In the genomic region with DNA sequence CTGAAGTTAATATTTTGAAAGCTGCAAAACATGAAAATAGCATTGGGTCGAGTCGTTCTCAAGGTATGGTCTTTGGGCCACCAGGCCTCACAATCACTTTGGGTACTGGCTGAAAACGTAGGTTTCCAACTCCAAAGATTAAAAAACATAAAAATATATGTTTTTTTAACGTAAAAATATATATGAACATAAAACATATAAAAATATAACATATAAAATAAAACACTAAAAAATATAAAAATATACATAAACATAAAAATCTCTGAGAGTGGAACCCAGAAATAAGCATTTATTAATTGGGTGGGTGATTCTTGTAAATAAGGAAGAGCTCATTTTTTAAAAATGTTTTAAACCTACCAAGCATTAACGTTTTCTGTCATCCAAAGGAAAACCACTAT, we compare ENCODE assay signal across 8 cellular contexts. TPM values are rescaled to one million over a fixed set of nuclear protein-coding genes. Genes with fewer than 3 reads are reported as not detected.
DNase-seq lines count a peak whose midpoint lies in the region; ATAC-seq and TF ChIP-seq lines count a peak whose summit lies in the region.

No MANE protein-coding gene starts in this region.

- TF ChIP-seq CTCF in fibroblast of mammary gland (conservative IDR thresholded peaks at IDR 0.05; ENCODE audit: control insufficient read depth, insufficient read depth, low read depth, low read length) (no peak), sigmoid colon (IDR thresholded peaks at IDR 0.05) (no peak)

- no peak for ATAC-seq in T-cell (replicated peaks in 1 of 4)
- ATAC-seq in HG02610 (IDR thresholded peaks at IDR 0.05; ENCODE audit: unreplicated experiment): no peak
- ATAC-seq in HG03097 (IDR thresholded peaks at IDR 0.05; ENCODE audit: low FRiP score, unreplicated experiment): no peak

- peak overlapping the region; percentile 95 to 97 for H3K27ac Mint-ChIP-seq in T-cell

- H3K4me3 ChIP-seq in GM08714 (ENCODE audit: low read length) (peak overlapping the region; percentile 58; the same call in 1 of the 2 replicates), fibroblast of mammary gland (ENCODE audit: control insufficient read depth, low read depth, low read length) (peak overlapping the region; percentile 59), sigmoid colon (peak overlapping the region; percentile 24 to 99 (median 82))

- peaks cover 20% of the 10 kb centered on the region for H3K36me3 Mint-ChIP-seq in T-cell

- peaks cover 0 to 28% (median 25%) of the 10 kb centered on the region in 4 donors for H3K4me1 ChIP-seq in sigmoid colon

- peaks cover 0 to 21% (median 9%) of the 10 kb centered on the region in 4 donors for H3K36me3 ChIP-seq in sigmoid colon

- H3K9me3 ChIP-seq in sigmoid colon: no peaks in the 10 kb centered on the region

- no peak for TF ChIP-seq POLR2A in sigmoid colon (IDR thresholded peaks at IDR 0.05)

- H3K27me3 Mint-ChIP-seq in T-cell: no peaks in the 10 kb centered on the region

- TF ChIP-seq EP300 in sigmoid colon (IDR thresholded peaks at IDR 0.05): no peak

- intact Hi-C loops in sigmoid colon (cut with DNase I): loop anchor here (1.0 to 5.0 kb wide), 3 partner anchors 61 to 931 kb away; no protein-coding TSS in a partner anchor

- CTCF ChIA-PET in T-cell (lab: Charles Lee): interaction anchor here (0.6 to 1.9 kb wide), 15 partner anchors 9 to 946 kb away, joined by 3 to 20 read pairs (median 3); partner anchors contain the start of genes N4BP2 (in 1 of the 2) and TMEM156 (in 1 of the 2)

- no peak for DNase-seq in T-cell
- no peak for DNase-seq in fibroblast of mammary gland (ENCODE audit: low read depth)
- no peak for DNase-seq in sigmoid colon
- no peak for DNase-seq in NCI-H82 treated with DMSO at 0.1 percent for 48 hours (lab: John Stamatoyannopoulos, UW; ENCODE audit: unreplicated experiment)
- DNase-seq in NCI-H526 treated with DMSO at 0.1 percent for 48 hours (lab: John Stamatoyannopoulos, UW): no peak

- H3K4me3 Mint-ChIP-seq in T-cell: peak overlapping the region; percentile 81 to 87 (median 82)

- H3K27ac ChIP-seq in sigmoid colon: peak overlapping the region; percentile 95 to 98 (median 96)

- WGBS in sigmoid colon, 2 donors: 21 to 25% methylated on average over 5 of the region's 5 CpGs

- H3K9me3 Mint-ChIP-seq in T-cell: no peaks in the 10 kb centered on the region

- no peaks in the 10 kb centered on the region for H3K27me3 ChIP-seq in sigmoid colon

- H3K4me1 Mint-ChIP-seq in T-cell: peaks cover 31 to 35% (median 31%) of the 10 kb centered on the region in 3 donors

- POLR2A ChIA-PET in T-cell (lab: Charles Lee): interaction anchor here in 1 of 2 donors (1.0 kb wide), 1 partner anchor 522 kb away, joined by 3 read pairs; no protein-coding TSS in a partner anchor

RNA-seq across cellular contexts. Expression of gene PDS5A, which starts 0.7 kb away (rescaled TPM):
- total RNA-seq in T-cell (100 to 1,000 TPM in 2 of 5 donors, 10 to 100 TPM in 3; 73.5 to 113 (median 88.5) TPM), sigmoid colon (10 to 100 TPM; 57.1 to 69.6 (median 63.5) TPM)
- 10 to 100 TPM; 16.8 to 23.9 (median 21.3) TPM for polyA plus RNA-seq in sigmoid colon
